Comparison of ENCODE assay signal across 8 cellular contexts in the genomic region with DNA sequence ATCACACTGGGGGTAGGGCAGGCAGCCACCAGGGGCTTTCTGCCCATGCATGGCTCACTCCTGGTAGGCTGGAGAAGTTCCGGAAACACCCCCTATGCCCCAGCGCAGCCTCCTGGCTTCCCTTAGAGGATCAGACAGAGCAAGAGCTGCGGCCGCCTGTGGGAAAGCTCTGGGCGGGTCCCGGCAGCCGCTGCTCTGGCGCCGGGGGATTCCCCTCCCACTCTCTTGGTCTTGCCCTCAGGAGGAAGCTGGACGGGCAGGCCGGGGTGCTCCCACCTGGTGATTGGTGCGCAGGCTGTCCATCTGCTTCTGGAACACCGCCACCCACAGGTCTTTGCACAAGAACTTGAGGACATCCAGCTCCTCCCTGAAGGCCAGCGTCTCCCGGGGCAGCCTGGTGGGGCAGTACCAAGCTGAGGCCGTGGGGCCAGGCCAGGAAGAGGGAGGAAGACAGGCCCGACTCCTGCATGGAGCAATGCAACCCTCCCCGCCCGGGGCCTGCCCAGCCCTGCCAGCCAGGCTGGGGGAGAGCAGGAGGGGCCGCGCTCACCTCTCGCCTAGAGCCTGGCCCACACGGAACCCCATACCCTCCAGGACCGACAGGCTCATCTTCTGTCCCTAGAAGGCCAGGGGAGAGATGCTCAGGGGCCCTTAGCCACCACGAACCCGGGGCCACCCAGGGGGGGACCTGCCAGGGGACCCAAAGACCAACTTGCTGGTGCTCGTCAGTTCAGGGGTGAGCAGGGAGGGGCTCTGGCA. TPM values are rescaled to one million over a fixed set of nuclear protein-coding genes. Genes with fewer than 3 reads are reported as not detected.
A peak's percentile ranks its signal among the peaks of the same experiment; 100 is the strongest.
DNase-seq lines count a peak whose midpoint lies in the region; ATAC-seq and TF ChIP-seq lines count a peak whose summit lies in the region.

No MANE protein-coding gene starts in this region.

- H3K36me3 Mint-ChIP-seq in CD8-positive, alpha-beta T cell: peaks cover 7% of the 10 kb centered on the region
- no peaks in the 10 kb centered on the region for H3K36me3 Mint-ChIP-seq in activated CD8-positive, alpha-beta T cell treated with anti-CD3 and anti-CD28 coated beads, Interleukin-2, amount 10 ng/mL, durations not matched to agents 7 days and 5 days (ENCODE audit: low read depth)
- H3K36me3 Mint-ChIP-seq in glutamatergic neuron (ENCODE audit: unreplicated experiment): no peaks in the 10 kb centered on the region

- peak; percentile 86 for ATAC-seq in CD8-positive, alpha-beta T cell
- peak; percentile 87 for ATAC-seq in activated CD8-positive, alpha-beta T cell treated with anti-CD3 and anti-CD28 coated beads, Interleukin-2, amount 10 ng/mL, durations not matched to agents 7 days and 5 days
- ATAC-seq in HG02884 (IDR thresholded peaks at IDR 0.05; ENCODE audit: unreplicated experiment): no peak

- no peaks in the 10 kb centered on the region for H3K27me3 Mint-ChIP-seq in CD8-positive, alpha-beta T cell (ENCODE audit: low read depth)
- no peaks in the 10 kb centered on the region for H3K27me3 Mint-ChIP-seq in activated CD8-positive, alpha-beta T cell treated with anti-CD3 and anti-CD28 coated beads, Interleukin-2, amount 10 ng/mL, durations not matched to agents 7 days and 5 days (ENCODE audit: low read depth)
- peaks cover 4% of the 10 kb centered on the region for H3K27me3 Mint-ChIP-seq in glutamatergic neuron (ENCODE audit: unreplicated experiment)

- no peaks in the 10 kb centered on the region for H3K36me3 ChIP-seq in CD8-positive, alpha-beta T cell (ENCODE audit: insufficient read depth, low read length)
- peaks cover 0 to 10% (median 0%) of the 10 kb centered on the region in 6 donors for H3K36me3 ChIP-seq in spleen

- no peak for TF ChIP-seq CTCF in CD8-positive, alpha-beta T cell (IDR thresholded peaks at IDR 0.05)
- TF ChIP-seq CTCF in GM20000 (IDR thresholded peaks at IDR 0.05; ENCODE audit: extremely low read depth, missing control alignments): peak; percentile 19
- TF ChIP-seq CTCF in glutamatergic neuron (IDR thresholded peaks at IDR 0.05; ENCODE audit: partially characterized antibody, unreplicated experiment): no peak
- peak in 1 of 11 experiments; percentile 10 for TF ChIP-seq CTCF in spleen (IDR thresholded peaks at IDR 0.05 in 8 of 11, conservative IDR thresholded peaks at IDR 0.05 in 3 of 11)

- no peak for TF ChIP-seq POLR2A in spleen (IDR thresholded peaks at IDR 0.05)

- no peak overlapping the region for H3K4me3 ChIP-seq in CD8-positive, alpha-beta T cell (ENCODE audit: low read depth, low read length)
- H3K4me3 ChIP-seq in spleen: peak overlapping the region in 1 of 8 donors; percentile 6

- peak overlapping the region; percentile 11 for H3K4me3 Mint-ChIP-seq in CD8-positive, alpha-beta T cell
- H3K4me3 Mint-ChIP-seq in activated CD8-positive, alpha-beta T cell treated with anti-CD3 and anti-CD28 coated beads, Interleukin-2, amount 10 ng/mL, durations not matched to agents 7 days and 5 days: peak overlapping the region; percentile 28
- no peak overlapping the region for H3K4me3 Mint-ChIP-seq in glutamatergic neuron (ENCODE audit: unreplicated experiment)

- H3K27ac Mint-ChIP-seq in CD8-positive, alpha-beta T cell: peak overlapping the region; percentile 49
- H3K27ac Mint-ChIP-seq in activated CD8-positive, alpha-beta T cell treated with anti-CD3 and anti-CD28 coated beads, Interleukin-2, amount 10 ng/mL, durations not matched to agents 7 days and 5 days: peak overlapping the region; percentile 80
- no peak overlapping the region for H3K27ac Mint-ChIP-seq in glutamatergic neuron (ENCODE audit: unreplicated experiment)

- peaks cover 20% of the 10 kb centered on the region for H3K4me1 Mint-ChIP-seq in CD8-positive, alpha-beta T cell (ENCODE audit: low read depth)
- H3K4me1 Mint-ChIP-seq in activated CD8-positive, alpha-beta T cell treated with anti-CD3 and anti-CD28 coated beads, Interleukin-2, amount 10 ng/mL, durations not matched to agents 7 days and 5 days (ENCODE audit: low read depth): peaks cover 40% of the 10 kb centered on the region
- peaks cover 21% of the 10 kb centered on the region for H3K4me1 Mint-ChIP-seq in glutamatergic neuron (ENCODE audit: low read depth, unreplicated experiment)

- no peak overlapping the region for H3K27ac ChIP-seq in CD8-positive, alpha-beta T cell (ENCODE audit: low read depth, low read length)
- peak overlapping the region in 2 of 8 donors; percentile 9 to 30 for H3K27ac ChIP-seq in spleen

- intact Hi-C loops in CD8-positive, alpha-beta T cell (cut with DNase I, micrococcal nuclease): no loop called here
- intact Hi-C loops in spleen (cut with DNase I; ENCODE audit: low total_unique reads): no loop called here

- CTCF ChIA-PET in CD8-positive, alpha-beta T cell (lab: Charles Lee): interaction anchor here (1.0 to 2.0 kb wide), 3 partner anchors 22 to 105 kb away, joined by 3 to 5 read pairs (median 4); no protein-coding TSS in a partner anchor
- CTCF ChIA-PET in activated CD8-positive, alpha-beta T cell treated with anti-CD3 and anti-CD28 coated beads, Interleukin-2, amount 10 ng/mL, durations not matched to agents 7 days and 5 days (lab: Charles Lee): interaction anchor here (0.8 to 1.5 kb wide), 8 partner anchors 11 to 174 kb away, joined by 3 to 7 read pairs (median 4); a partner anchor contains a TSS

- peaks cover 16% of the 10 kb centered on the region for H3K4me1 ChIP-seq in CD8-positive, alpha-beta T cell (ENCODE audit: insufficient read depth, low read length)
- H3K4me1 ChIP-seq in spleen: peaks cover 16 to 61% (median 42%) of the 10 kb centered on the region in 6 donors

- no peaks in the 10 kb centered on the region for H3K9me3 Mint-ChIP-seq in CD8-positive, alpha-beta T cell
- no peaks in the 10 kb centered on the region for H3K9me3 Mint-ChIP-seq in activated CD8-positive, alpha-beta T cell treated with anti-CD3 and anti-CD28 coated beads, Interleukin-2, amount 10 ng/mL, durations not matched to agents 7 days and 5 days (ENCODE audit: insufficient read depth)
- peaks cover 14% of the 10 kb centered on the region for H3K9me3 Mint-ChIP-seq in glutamatergic neuron (ENCODE audit: unreplicated experiment)

- POLR2A ChIA-PET in CD8-positive, alpha-beta T cell (lab: Charles Lee): interaction anchor here (1.2 to 1.7 kb wide), 2 partner anchors 12 to 13 kb away, joined by 4 to 6 read pairs; a partner anchor contains a TSS
- POLR2A ChIA-PET in activated CD8-positive, alpha-beta T cell treated with anti-CD3 and anti-CD28 coated beads, Interleukin-2, amount 10 ng/mL, durations not matched to agents 7 days and 5 days (lab: Charles Lee): interaction anchor here (0.9 to 4.7 kb wide), 3 partner anchors 10 to 163 kb away, joined by 3 to 24 read pairs (median 3); a partner anchor contains a TSS

- 28 to 50% (median 33%) methylated on average over 3 to 27 of the region's 27 CpGs for WGBS in spleen, 5 donors

- no peaks in the 10 kb centered on the region for H3K27me3 ChIP-seq in CD8-positive, alpha-beta T cell (ENCODE audit: insufficient read depth, low read length)
- peaks cover 0 to 23% (median 4%) of the 10 kb centered on the region in 7 donors for H3K27me3 ChIP-seq in spleen (replicated peaks in 1 of 7)

- DNase-seq in CD8-positive, alpha-beta T cell: peak in 5 of 7 experiments; percentile 20 to 61 (median 40)
- DNase-seq in GM20000 (ENCODE audit: low spot score) (peak; percentile 88), Kasumi-1 (lab: John Stamatoyannopoulos, UW) (peak; percentile 84 to 86), glutamatergic neuron (peak; percentile 54), spleen (peak; percentile 88), DMS114 treated with DMSO at 0.1 percent for 48 hours (lab: John Stamatoyannopoulos, UW; ENCODE audit: unreplicated experiment) (no peak)
- peak; percentile 72 for DNase-seq in activated CD8-positive, alpha-beta T cell treated with anti-CD3 and anti-CD28 coated beads, Interleukin-2, amount 10 ng/mL, durations not matched to agents 7 days and 5 days

- no peaks in the 10 kb centered on the region for H3K9me3 ChIP-seq in CD8-positive, alpha-beta T cell (ENCODE audit: low read length)
- no peaks in the 10 kb centered on the region for H3K9me3 ChIP-seq in spleen

RNA-seq across cellular contexts. Expression of a gene that starts 4.0 kb away (rescaled TPM):
- total RNA-seq in CD8-positive, alpha-beta T cell: under 1 TPM; 0.81 to 0.87 TPM
- total RNA-seq in activated CD8-positive, alpha-beta T cell treated with anti-CD3 and anti-CD28 coated beads, Interleukin-2, amount 10 ng/mL, durations not matched to agents 7 days and 5 days: under 1 TPM; 0.16 to 0.24 TPM
- 1.2 TPM for total RNA-seq in glutamatergic neuron (ENCODE audit: unreplicated experiment)
- under 1 TPM in 6 of 7 donors, not detected in 1; 0.20 to 0.77 (median 0.23) TPM for total RNA-seq in spleen
- under 1 TPM; 0.17 to 0.21 (median 0.19) TPM for polyA plus RNA-seq in spleen

RNA-seq across cellular contexts. Expression of a gene that starts 13.3 kb away (rescaled TPM):
- 10 to 100 TPM; 31.9 to 35.9 TPM for total RNA-seq in CD8-positive, alpha-beta T cell
- 10 to 100 TPM; 54.0 to 55.5 TPM for total RNA-seq in activated CD8-positive, alpha-beta T cell treated with anti-CD3 and anti-CD28 coated beads, Interleukin-2, amount 10 ng/mL, durations not matched to agents 7 days and 5 days
- total RNA-seq in glutamatergic neuron (ENCODE audit: unreplicated experiment) (31.6 TPM), spleen (10 to 100 TPM; 25.9 to 46.6 (median 36.3) TPM)
- 100 to 1,000 TPM in 2 of 3 donors, 10 to 100 TPM in 1; 66.4 to 109 (median 105) TPM for polyA plus RNA-seq in spleen

RNA-seq across cellular contexts. Expression of a gene that starts 13.8 kb away (rescaled TPM):
- 10 to 100 TPM; 17.7 to 21.6 TPM for total RNA-seq in CD8-positive, alpha-beta T cell
- 10 to 100 TPM; 16.0 to 16.7 TPM for total RNA-seq in activated CD8-positive, alpha-beta T cell treated with anti-CD3 and anti-CD28 coated beads, Interleukin-2, amount 10 ng/mL, durations not matched to agents 7 days and 5 days
- 8.1 TPM for total RNA-seq in glutamatergic neuron (ENCODE audit: unreplicated experiment)
- 10 to 100 TPM; 14.7 to 31.7 (median 17.9) TPM for total RNA-seq in spleen
- polyA plus RNA-seq in spleen: 1 to 10 TPM; 5.0 to 7.4 (median 7.4) TPM
